ENCODE assay signal across 9 cellular contexts in genomic region chr5:139513434-139513833, GRCh38. TPM values are rescaled to one million over a fixed set of nuclear protein-coding genes. Genes with fewer than 3 reads are reported as not detected.
A peak's percentile ranks its signal among the peaks of the same experiment; 100 is the strongest.
DNase-seq lines count a peak whose midpoint lies in the region; ATAC-seq and TF ChIP-seq lines count a peak whose summit lies in the region.
"Not testable (repeated sequence)": the region's sequence is repeated elsewhere in the genome, so short reads cannot be mapped to it uniquely, and the experiment has no call there.
"Had no signal": no experiment of that assay in that cellular context is flagged by ENCODE, and none has a peak within 500 bp of the region (broad histone marks: within the 10 kb centered on the region; RNA-seq: fewer than 3 reads in every experiment).

No MANE protein-coding gene starts in this region.

- ATAC-seq in HG02884 (IDR thresholded peaks at IDR 0.05; ENCODE audit: unreplicated experiment), result peak; percentile 68
- ATAC-seq in activated naive CD8-positive, alpha-beta T cell treated with anti-CD3 and anti-CD28 coated beads, Interleukin-2, amount 50 U/mL, for 24 hours, result peak; percentile 72

- H3K4me1 Mint-ChIP-seq in activated naive CD8-positive, alpha-beta T cell treated with anti-CD3 and anti-CD28 coated beads, Interleukin-2, amount 50 U/mL, for 24 hours, result peaks cover 59% of the 10 kb centered on the region
- peaks cover 11% of the 10 kb centered on the region for H3K4me1 Mint-ChIP-seq in glutamatergic neuron (ENCODE audit: low read depth, unreplicated experiment)
- not testable (repeated sequence) for H3K4me1 Mint-ChIP-seq in osteocyte (ENCODE audit: unreplicated experiment)

- H3K4me3 Mint-ChIP-seq in activated naive CD8-positive, alpha-beta T cell treated with anti-CD3 and anti-CD28 coated beads, Interleukin-2, amount 50 U/mL, for 24 hours; glutamatergic neuron (ENCODE audit: unreplicated experiment); osteocyte (ENCODE audit: unreplicated experiment): not testable (repeated sequence)

- TF ChIP-seq CTCF in glutamatergic neuron (IDR thresholded peaks at IDR 0.05; ENCODE audit: partially characterized antibody, unreplicated experiment), result peak; percentile 26
- TF ChIP-seq CTCF in osteocyte (IDR thresholded peaks at IDR 0.05), result peak; percentile 85

- not testable (repeated sequence) for H3K27ac Mint-ChIP-seq in activated naive CD8-positive, alpha-beta T cell treated with anti-CD3 and anti-CD28 coated beads, Interleukin-2, amount 50 U/mL, for 24 hours; osteocyte (ENCODE audit: unreplicated experiment)
- peak overlapping the region; percentile 70 for H3K27ac Mint-ChIP-seq in glutamatergic neuron (ENCODE audit: unreplicated experiment)

- not testable (repeated sequence) for H3K36me3 Mint-ChIP-seq in activated naive CD8-positive, alpha-beta T cell treated with anti-CD3 and anti-CD28 coated beads, Interleukin-2, amount 50 U/mL, for 24 hours (ENCODE audit: low read depth); glutamatergic neuron (ENCODE audit: unreplicated experiment); osteocyte (ENCODE audit: unreplicated experiment)

- H3K27me3 Mint-ChIP-seq in activated naive CD8-positive, alpha-beta T cell treated with anti-CD3 and anti-CD28 coated beads, Interleukin-2, amount 50 U/mL, for 24 hours; osteocyte (ENCODE audit: unreplicated experiment): not testable (repeated sequence)
- H3K27me3 Mint-ChIP-seq in glutamatergic neuron (ENCODE audit: unreplicated experiment), result peaks cover 11% of the 10 kb centered on the region

- DNase-seq in GDM1 (lab: John Stamatoyannopoulos, UW), result peak; percentile 73
- DNase-seq in NCI-H2107 treated with DMSO at 0.1 percent for 48 hours (lab: John Stamatoyannopoulos, UW; ENCODE audit: unreplicated experiment), result peak; percentile 13
- DNase-seq in T-helper 9 cell, result peak; percentile 71
- DNase-seq in activated naive CD8-positive, alpha-beta T cell treated with anti-CD3 and anti-CD28 coated beads, Interleukin-2, amount 50 U/mL, for 24 hours, result peak; percentile 78
- peak; percentile 81 for DNase-seq in glutamatergic neuron
- peak; percentile 91 for DNase-seq in osteocyte (ENCODE audit: extremely low spot score, unreplicated experiment)
- DNase-seq in superior temporal gyrus (ENCODE audit: extremely low spot score), result peak; percentile 75

- H3K9me3 Mint-ChIP-seq in activated naive CD8-positive, alpha-beta T cell treated with anti-CD3 and anti-CD28 coated beads, Interleukin-2, amount 50 U/mL, for 24 hours; glutamatergic neuron (ENCODE audit: unreplicated experiment); osteocyte (ENCODE audit: unreplicated experiment): not testable (repeated sequence)

RNA-seq across cellular contexts. Expression of gene STING1, which starts 30.9 kb away (rescaled TPM):
- total RNA-seq in glutamatergic neuron (ENCODE audit: unreplicated experiment) (not detected), osteocyte (61.6 and 73.0 TPM in 2 replicates)

RNA-seq across cellular contexts. Expression of gene SMIM33, which starts 42.6 kb away (rescaled TPM):
- total RNA-seq in glutamatergic neuron (ENCODE audit: unreplicated experiment) (not detected), osteocyte (not detected in 2 replicates)
- total RNA-seq: temporal lobe had no signal

RNA-seq across cellular contexts. Expression of gene UBE2D2, which starts 47.7 kb away (rescaled TPM):
- 188 TPM for total RNA-seq in glutamatergic neuron (ENCODE audit: unreplicated experiment)
- 114 and 127 TPM in 2 replicates for total RNA-seq in osteocyte

RNA-seq across cellular contexts. Expression of gene ECSCR, which starts 50.9 kb away (rescaled TPM):
- total RNA-seq in glutamatergic neuron (ENCODE audit: unreplicated experiment) (not detected), osteocyte (0.47 TPM in 1 of 2 replicates, not detected in the other)

Comparison
In these comparisons a context has a peak if more than half of its experiments do, and no peak if none do; other contexts are left out.
1. Peak in every context shown above with its lines: DNase-seq and ATAC-seq.
2. DNase-seq: peak in every context shown above with its lines; median percentile 91 in osteocyte; 81 in glutamatergic neuron; 78 in activated naive CD8-positive, alpha-beta T cell treated with anti-CD3 and anti-CD28 coated beads, Interleukin-2, amount 50 U/mL, for 24 hours; 75 in superior temporal gyrus; 73 in GDM1; 71 in T-helper 9 cell; 13 in NCI-H2107 treated with DMSO at 0.1 percent for 48 hours.
3. RNA of gene STING1, which starts 30.9 kb away (total RNA-seq): 61.6 to 73.0 TPM in osteocyte; not detected in glutamatergic neuron (single experiment); every median in the first group is over 10 times any median in the second.